In genomic region chr5:43320846-43321245, GRCh38 we compare ENCODE assay signal across 23 cellular contexts.
"Had no signal": no experiment of that assay in that cellular context is flagged by ENCODE, and none has a peak within 500 bp of the region (broad histone marks: within the 10 kb centered on the region; RNA-seq: fewer than 3 reads in every experiment).

No MANE protein-coding gene starts in this region.

- H3K4me1 Mint-ChIP-seq: natural killer cell had no signal

- H3K27ac ChIP-seq: colonic mucosa, esophagus squamous epithelium, heart right ventricle, lower lobe of right lung, prostate gland, right atrium auricular region, suprapubic skin, transverse colon had no signal

- H3K36me3 ChIP-seq: colonic mucosa, esophagus squamous epithelium, heart right ventricle, lower lobe of right lung, prostate gland, right atrium auricular region, suprapubic skin, transverse colon had no signal

- H3K9me3 Mint-ChIP-seq: dendritic cell treated with granulocyte-macrophage colony-stimulating factor and Interleukin-4, amounts not matched to agents 40 ng/mL and 50 ng/mL, for 4 days; natural killer cell had no signal

- H3K4me3 Mint-ChIP-seq: dendritic cell treated with granulocyte-macrophage colony-stimulating factor and Interleukin-4, amounts not matched to agents 40 ng/mL and 50 ng/mL, for 4 days; natural killer cell; stimulated activated naive CD8-positive, alpha-beta T cell treated with anti-CD3 and anti-CD28 coated beads, Interleukin-15, amount 100 ng/mL, for 72 hours had no signal

- FAIRE-seq: endothelial cell of umbilical vein, keratinocyte, small intestine had no signal

- H3K9me3 ChIP-seq: colonic mucosa, esophagus squamous epithelium, heart right ventricle, lower lobe of right lung, prostate gland, right atrium auricular region, suprapubic skin, transverse colon had no signal

- ATAC-seq: heart right ventricle; left ventricle myocardium superior; lower lobe of right lung; natural killer cell; stimulated activated naive CD8-positive, alpha-beta T cell treated with anti-CD3 and anti-CD28 coated beads, Interleukin-15, amount 100 ng/mL, for 72 hours had no signal

- H3K4me3 ChIP-seq: colonic mucosa, esophagus squamous epithelium, heart right ventricle, lower lobe of right lung, prostate gland, right atrium auricular region, suprapubic skin, transverse colon had no signal

- H3K27me3 ChIP-seq: colonic mucosa, esophagus squamous epithelium, heart right ventricle, right atrium auricular region, suprapubic skin, transverse colon had no signal

- H3K27ac Mint-ChIP-seq: dendritic cell treated with granulocyte-macrophage colony-stimulating factor and Interleukin-4, amounts not matched to agents 40 ng/mL and 50 ng/mL, for 4 days; natural killer cell; stimulated activated naive CD8-positive, alpha-beta T cell treated with anti-CD3 and anti-CD28 coated beads, Interleukin-15, amount 100 ng/mL, for 72 hours had no signal

- H3K27me3 Mint-ChIP-seq: stimulated activated naive CD8-positive, alpha-beta T cell treated with anti-CD3 and anti-CD28 coated beads, Interleukin-15, amount 100 ng/mL, for 72 hours had no signal

- DNase-seq: colonic mucosa; effector CD8-positive, alpha-beta T cell; esophagus squamous epithelium; foreskin melanocyte; glutamatergic neuron; heart right ventricle; hypothalamus; left ventricle myocardium superior; lower lobe of right lung; natural killer cell; nucleus accumbens; small intestine; stimulated activated CD4-positive, alpha-beta T cell treated with anti-CD3 and anti-CD28 coated beads, Interleukin-15, amount 100 ng/mL, for 24 hours; stimulated activated CD4-positive, alpha-beta T cell treated with anti-CD3 and anti-CD28 coated beads, Interleukin-2, amount 100 ng/mL, for 48 hours; stimulated activated naive CD4-positive, alpha-beta T cell; stimulated activated naive CD8-positive, alpha-beta T cell treated with anti-CD3 and anti-CD28 coated beads, Interleukin-15, amount 100 ng/mL, for 72 hours; transverse colon had no signal

- H3K36me3 Mint-ChIP-seq: natural killer cell had no signal

- H3K4me1 ChIP-seq: colonic mucosa, heart right ventricle, lower lobe of right lung, prostate gland, right atrium auricular region, transverse colon had no signal
